ENCODE assay signal across 12 cellular contexts in genomic region chr14:21100931-21101330, GRCh38. TPM values are rescaled to one million over a fixed set of nuclear protein-coding genes. Genes with fewer than 3 reads are reported as not detected.
DNase-seq lines count a peak whose midpoint lies in the region; ATAC-seq, FAIRE-seq and TF ChIP-seq lines count a peak whose summit lies in the region.
"Had no signal": no experiment of that assay in that cellular context is flagged by ENCODE, and none has a peak within 500 bp of the region (broad histone marks: within the 10 kb centered on the region; RNA-seq: fewer than 3 reads in every experiment).

TSS of gene TMEM253 (plus strand) at chr14:21101066. CDS start at chr14:21101344, 278 bp downstream.

- no peaks in the 10 kb centered on the region for H3K9me3 ChIP-seq in astrocyte (ENCODE audit: insufficient read depth, low read depth, low read length)
- H3K9me3 ChIP-seq in muscle layer of duodenum (ENCODE audit: control insufficient read depth in 1 of 2, low read length in 2 of 2): no peaks in the 10 kb centered on the region

- no peak within 1 kb of the TSS for H3K4me2 ChIP-seq in astrocyte (ENCODE audit: low read length)

- H3K36me3 ChIP-seq in astrocyte (ENCODE audit: insufficient read depth, low read length) (no peaks in the 10 kb centered on the region), muscle layer of duodenum (ENCODE audit: control insufficient read depth in 1 of 2, insufficient read depth in 2 of 2, low read length in 2 of 2) (no peaks in the 10 kb centered on the region)

- intact Hi-C loops in Right ventricle myocardium superior (cut with DNase I): loop anchor here (5.0 kb wide), 1 partner anchor 84 kb away; no protein-coding TSS in a partner anchor

- H3K27ac ChIP-seq in 22Rv1: peak within 1 kb of the TSS; percentile 99
- H3K27ac ChIP-seq in astrocyte (ENCODE audit: low read depth, low read length): no peak within 1 kb of the TSS
- peak within 1 kb of the TSS; percentile 78 for H3K27ac ChIP-seq in muscle layer of duodenum (ENCODE audit: low read length)

- no peak within 1 kb of the TSS for H3K4me3 ChIP-seq in astrocyte (ENCODE audit: insufficient read depth, low read depth, low read length)
- H3K4me3 ChIP-seq in muscle layer of duodenum (ENCODE audit: low read depth in 1 of 2, low read length in 2 of 2): peak within 1 kb of the TSS in 1 of 2 donors; percentile 1

- peaks cover 19% of the 10 kb centered on the region for H3K4me1 ChIP-seq in astrocyte (ENCODE audit: insufficient read depth, low read length)
- peaks cover 15 to 50% of the 10 kb centered on the region in 2 donors for H3K4me1 ChIP-seq in muscle layer of duodenum (ENCODE audit: control insufficient read depth in 1 of 2, insufficient read depth in 2 of 2, low read length in 2 of 2)

- no peaks in the 10 kb centered on the region for H3K36me3 Mint-ChIP-seq in astrocyte (ENCODE audit: low read depth, unreplicated experiment)

- peaks cover 8% of the 10 kb centered on the region for H3K27me3 ChIP-seq in astrocyte (ENCODE audit: insufficient read depth, low read length)
- H3K27me3 ChIP-seq in muscle layer of duodenum (ENCODE audit: low read depth, low read length): no peaks in the 10 kb centered on the region

- in situ Hi-C loops in GM13977 (cut with MboI; ENCODE audit: low pct_unique_long_range_greater_than_20kb, low sequenced_read_pairs, unreplicated experiment): no loop called here

- H3K4me1 Mint-ChIP-seq in astrocyte (ENCODE audit: low read depth, unreplicated experiment): peaks cover 51% of the 10 kb centered on the region

- no peaks in the 10 kb centered on the region for H3K79me2 ChIP-seq in astrocyte (ENCODE audit: insufficient read depth, low read length)

- ATAC-seq in HG02571 (IDR thresholded peaks at IDR 0.05; ENCODE audit: unreplicated experiment): no peak
- no peak for ATAC-seq in Right ventricle myocardium superior (ENCODE audit: poor library complexity)

- peak within 1 kb of the TSS; percentile 18 for H3K27ac Mint-ChIP-seq in astrocyte (ENCODE audit: unreplicated experiment)

- peak; percentile 12 for DNase-seq in GM13977 (ENCODE audit: low spot score)
- DNase-seq in astrocyte (ENCODE audit: low read depth): no peak
- no peak for DNase-seq in NCI-H1436 (lab: John Stamatoyannopoulos, UW)
- no peak for DNase-seq in mucosa of gallbladder (ENCODE audit: low spot score)
- no peak for DNase-seq in Right ventricle myocardium superior
- DNase-seq: NCI-H774; nucleus accumbens; stimulated activated CD4-positive, alpha-beta T cell treated with anti-CD3 and anti-CD28 coated beads, Interleukin-2, amount 100 ng/mL, for 48 hours; substantia nigra had no signal

- H3K27me3 Mint-ChIP-seq in astrocyte (ENCODE audit: low read depth, unreplicated experiment): no peaks in the 10 kb centered on the region

- no peaks in the 10 kb centered on the region for H3K9me3 Mint-ChIP-seq in astrocyte (ENCODE audit: unreplicated experiment)

- H4K20me1 ChIP-seq in astrocyte (ENCODE audit: insufficient read depth, low read length): peaks cover 7% of the 10 kb centered on the region

- H3K9ac ChIP-seq in astrocyte (ENCODE audit: low read length): no peak within 1 kb of the TSS

- no peak within 1 kb of the TSS for H2AFZ ChIP-seq in astrocyte (ENCODE audit: low read depth, low read length)

- H3K4me3 Mint-ChIP-seq in astrocyte (ENCODE audit: unreplicated experiment): peak within 1 kb of the TSS; percentile 83

- FAIRE-seq in astrocyte (lab: Jason Lieb, UNC): no peak

- TF ChIP-seq CTCF in 22Rv1 (IDR thresholded peaks at IDR 0.05) (no peak), GM13977 (IDR thresholded peaks at IDR 0.05; ENCODE audit: extremely low read depth, insufficient read depth, missing control alignments) (no peak), astrocyte (IDR thresholded peaks at IDR 0.05; ENCODE audit: insufficient read depth, low read depth, low read length) (no peak)

RNA-seq across cellular contexts. Expression of gene TMEM253, which starts in this region (rescaled TPM):
- 1.4 and 2.2 TPM in 2 replicates for total RNA-seq in astrocyte
- total RNA-seq in mucosa of gallbladder: 4.3 TPM
- total RNA-seq in Right ventricle myocardium superior: 0.43 TPM
